In genomic region chr1:24322636-24323177, GRCh38 we compare ENCODE assay signal across 8 cellular contexts. TPM values are rescaled to one million over a fixed set of nuclear protein-coding genes. Genes with fewer than 3 reads are reported as not detected.
A peak's percentile ranks its signal among the peaks of the same experiment; 100 is the strongest.
DNase-seq lines count a peak whose midpoint lies in the region; ATAC-seq and TF ChIP-seq lines count a peak whose summit lies in the region.

No MANE protein-coding gene starts in this region.

- ATAC-seq in left ventricle myocardium superior: peak; percentile 15
- ATAC-seq in HG03457 (IDR thresholded peaks at IDR 0.05; ENCODE audit: unreplicated experiment): no peak

- H3K36me3 ChIP-seq in SJSA1: no peaks in the 10 kb centered on the region
- H3K36me3 ChIP-seq in sigmoid colon: no peaks in the 10 kb centered on the region

- DNase-seq in SJSA1 (ENCODE audit: low read depth in 1 of 2, low spot score in 2 of 2) (no peak), left ventricle myocardium superior (no peak), sigmoid colon (no peak), HPDE6-E6E7 (ENCODE audit: extremely low spot score) (no peak)
- no peak for DNase-seq in activated effector memory CD4-positive, alpha-beta T cell treated with anti-CD3 and anti-CD28 coated beads, Interleukin-2, amount 50 U/mL, for 16 hours
- DNase-seq in effector CD8-positive, alpha-beta T cell (lab: John Stamatoyannopoulos, UW): no peak

- H3K4me1 ChIP-seq in SJSA1 (replicated peaks): peaks cover 29% of the 10 kb centered on the region
- H3K4me1 ChIP-seq in sigmoid colon: peaks cover 0 to 28% (median 15%) of the 10 kb centered on the region in 4 donors

- H3K27ac ChIP-seq in SJSA1: peak overlapping the region; percentile 83
- peak overlapping the region; percentile 15 to 68 (median 60) for H3K27ac ChIP-seq in sigmoid colon

- H3K4me3 ChIP-seq in GM08714 (ENCODE audit: low read length) (peak overlapping the region; percentile 52; the same call in 1 of the 2 replicates), SJSA1 (peak overlapping the region; percentile 49), sigmoid colon (peak overlapping the region; percentile 46 to 63 (median 52))

- TF ChIP-seq CTCF in sigmoid colon (IDR thresholded peaks at IDR 0.05): no peak

- intact Hi-C loops in left ventricle myocardium superior (cut with micrococcal nuclease): no loop called here
- intact Hi-C loops in sigmoid colon (cut with DNase I): no loop called here

- H3K27me3 ChIP-seq in SJSA1 (replicated peaks) (no peaks in the 10 kb centered on the region), sigmoid colon (peaks cover 0 to 18% (median 3%) of the 10 kb centered on the region in 3 donors)

- no peak for TF ChIP-seq EP300 in sigmoid colon (IDR thresholded peaks at IDR 0.05)

- WGBS in sigmoid colon, 2 donors: 54 to 83% methylated on average over 19 of the region's 19 CpGs

- H3K9me3 ChIP-seq in SJSA1 (replicated peaks) (no peaks in the 10 kb centered on the region), sigmoid colon (no peaks in the 10 kb centered on the region)

- TF ChIP-seq POLR2A in sigmoid colon (IDR thresholded peaks at IDR 0.05): no peak

RNA-seq across cellular contexts. Expression of gene GRHL3, which starts 3.5 kb away (rescaled TPM):
- total RNA-seq in SJSA1 (2014; rRNA removed; shearing (Covaris generic)): not detected in 2 replicates
- total RNA-seq in left ventricle myocardium superior (not detected), sigmoid colon (not detected)
- under 1 TPM in 2 of 3 donors, not detected in 1; 0.23 to 0.63 TPM for polyA plus RNA-seq in sigmoid colon
